ENCODE assay signal across 8 cellular contexts in the genomic region with DNA sequence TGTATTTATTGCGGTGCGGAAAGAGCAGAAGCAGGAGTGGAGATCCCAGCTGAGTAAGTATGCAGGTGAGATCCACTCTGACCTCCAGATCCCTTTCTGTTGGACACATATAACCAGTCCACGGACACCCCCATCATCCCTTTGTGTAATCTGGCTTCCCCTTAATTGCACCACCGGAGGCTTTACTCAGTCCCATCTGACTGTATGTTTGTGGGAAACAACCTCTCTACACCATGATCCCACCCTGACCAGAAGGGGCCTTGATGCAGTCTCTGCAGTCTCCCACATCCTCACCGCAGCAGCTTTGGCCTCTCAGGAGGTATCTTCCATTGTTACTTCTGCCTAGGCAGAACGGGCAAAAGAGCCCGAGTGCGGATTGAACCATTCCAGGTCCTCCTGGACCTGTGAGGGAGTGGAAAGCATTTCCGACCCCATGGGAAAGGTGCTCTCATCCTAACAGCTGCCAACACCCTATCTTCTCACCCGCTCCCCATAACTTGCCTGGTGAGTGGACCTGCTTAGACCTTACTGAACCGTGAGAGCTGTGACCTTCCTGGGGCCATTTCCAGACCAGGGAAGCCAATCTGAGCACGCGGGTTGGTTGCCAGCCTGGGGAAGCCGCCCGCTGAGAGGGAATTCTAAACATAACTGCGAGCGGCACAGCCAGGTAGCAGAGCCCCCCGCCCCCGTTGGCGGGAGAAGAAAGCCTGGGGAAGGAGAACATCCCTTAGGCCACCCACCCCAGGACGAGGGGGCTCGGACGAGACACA. TPM values are rescaled to one million over a fixed set of nuclear protein-coding genes. Genes with fewer than 3 reads are reported as not detected.
DNase-seq lines count a peak whose midpoint lies in the region; ATAC-seq and TF ChIP-seq lines count a peak whose summit lies in the region.

No MANE protein-coding gene starts in this region.

- TF ChIP-seq POLR2A in IMR-90 (IDR thresholded peaks at IDR 0.05; ENCODE audit: low read depth, low read length) (no peak), stomach (IDR thresholded peaks at IDR 0.05) (no peak)

- H3K56ac ChIP-seq in IMR-90 (ENCODE audit: extremely low read depth, insufficient read depth, low read length): no peak overlapping the region

- peaks cover 48% of the 10 kb centered on the region for H3K4me1 Mint-ChIP-seq in endodermal cell
- H3K4me1 Mint-ChIP-seq in activated T-cell treated with anti-CD3 and anti-CD28 coated beads, Interleukin-2, amount 50 U/mL, for 72 hours (ENCODE audit: low read depth): peaks cover 4% of the 10 kb centered on the region

- no peak overlapping the region for H3K14ac ChIP-seq in IMR-90 (replicated peaks; ENCODE audit: low read depth, low read length)

- peak overlapping the region; percentile 89 for H3K4me3 Mint-ChIP-seq in endodermal cell
- peak overlapping the region in 1 of 2 donors; percentile 82 for H3K4me3 Mint-ChIP-seq in activated T-cell treated with anti-CD3 and anti-CD28 coated beads, Interleukin-2, amount 50 U/mL, for 72 hours

- H3K36me3 Mint-ChIP-seq in endodermal cell (ENCODE audit: low read depth): peaks cover 25% of the 10 kb centered on the region
- H3K36me3 Mint-ChIP-seq in activated T-cell treated with anti-CD3 and anti-CD28 coated beads, Interleukin-2, amount 50 U/mL, for 72 hours (ENCODE audit: insufficient read depth in 2 of 2): no peaks in the 10 kb centered on the region

- dilution Hi-C loops in IMR-90 (cut with HindIII; ENCODE audit: low sequenced_read_pairs, unreplicated experiment): no loop called here

- H3K4me2 ChIP-seq in IMR-90 (ENCODE audit: low read depth, low read length): peak overlapping the region; percentile 99

- H2BK120ac ChIP-seq in IMR-90 (ENCODE audit: low read depth, low read length): peak overlapping the region; percentile 41; the same call in 1 of the 2 replicates

- ATAC-seq in IMR-90 (ENCODE audit: low read depth): no peak
- ATAC-seq in activated T-cell treated with anti-CD3 and anti-CD28 coated beads, Interleukin-2, amount 50 U/mL, for 72 hours (replicated peaks in 1 of 2): no peak

- H2BK20ac ChIP-seq in IMR-90 (ENCODE audit: low read depth, low read length): no peak overlapping the region

- no peaks in the 10 kb centered on the region for H3K79me1 ChIP-seq in IMR-90 (ENCODE audit: low read depth in 1 of 2, low read length in 2 of 2)

- H3K27me3 Mint-ChIP-seq in endodermal cell (ENCODE audit: insufficient read depth): peaks cover 38% of the 10 kb centered on the region
- peaks cover 47% of the 10 kb centered on the region for H3K27me3 Mint-ChIP-seq in activated T-cell treated with anti-CD3 and anti-CD28 coated beads, Interleukin-2, amount 50 U/mL, for 72 hours (ENCODE audit: low read depth)

- H4K8ac ChIP-seq in IMR-90 (ENCODE audit: low read depth in 2 of 2, low read length in 2 of 2): no peak overlapping the region

- H3K9ac ChIP-seq in IMR-90 (ENCODE audit: low read depth, low read length) (no peak overlapping the region), endodermal cell (ENCODE audit: extremely low read depth, low read length, poor library complexity, severe bottlenecking) (peak overlapping the region; percentile 77)

- H3K4me1 ChIP-seq in IMR-90 (ENCODE audit: control insufficient read depth, insufficient read depth, low read length): no peaks in the 10 kb centered on the region
- H3K4me1 ChIP-seq in endodermal cell (ENCODE audit: control insufficient read depth, insufficient read depth, low read length): no peaks in the 10 kb centered on the region
- H3K4me1 ChIP-seq in stomach: peaks cover 6 to 23% (median 19%) of the 10 kb centered on the region in 4 donors

- WGBS in IMR-90 (ENCODE audit: extremely low coverage in 2 of 2, insufficient read length in 1 of 2), 2 experiments: 22% methylated on average over 6 of the region's 23 CpGs; no CpG with 5 or more reads in 1 of the 2 experiments
- 39 to 55% methylated on average over 13 to 23 of the region's 23 CpGs for WGBS in endodermal cell (ENCODE audit: insufficient coverage in 1 of 2, insufficient read length in 1 of 2), 2 experiments
- 33 to 49% (median 35%) methylated on average over 19 to 23 of the region's 23 CpGs for WGBS in stomach, 5 donors

- H3K18ac ChIP-seq in IMR-90 (ENCODE audit: low read depth, low read length): no peak overlapping the region

- H4K20me1 ChIP-seq in IMR-90 (ENCODE audit: insufficient read depth, low read length): no peaks in the 10 kb centered on the region

- POLR2A ChIA-PET in IMR-90 (lab: Charles Lee; ENCODE audit: unreplicated experiment): no interaction called here

- CTCF ChIA-PET in IMR-90 (lab: Yijun Ruan, JAX): no interaction called here

- H3K9me1 ChIP-seq in IMR-90 (ENCODE audit: insufficient read depth, low read length): peaks cover 3% of the 10 kb centered on the region; the same call in 1 of the 2 replicates

- no peak overlapping the region for H2BK5ac ChIP-seq in IMR-90 (ENCODE audit: low read depth, low read length, poor library complexity, severe bottlenecking)

- H4K91ac ChIP-seq in IMR-90 (ENCODE audit: insufficient read depth, low read depth, low read length): no peak overlapping the region

- no peak overlapping the region for H3K4ac ChIP-seq in IMR-90 (ENCODE audit: low read depth, low read length)

- no peaks in the 10 kb centered on the region for H3K9me3 ChIP-seq in IMR-90 (ENCODE audit: control insufficient read depth, insufficient read depth, low read length)
- no peaks in the 10 kb centered on the region for H3K9me3 ChIP-seq in endodermal cell (ENCODE audit: control insufficient read depth, low read length)
- H3K9me3 ChIP-seq in stomach: no peaks in the 10 kb centered on the region

- no peak overlapping the region for H2AK5ac ChIP-seq in IMR-90 (ENCODE audit: low read depth, low read length)

- intact Hi-C loops in IMR-90 (cut with micrococcal nuclease): no loop called here
- intact Hi-C loops in stomach (cut with DNase I; ENCODE audit: low total_unique reads): no loop called here

- no peaks in the 10 kb centered on the region for H3K9me3 Mint-ChIP-seq in endodermal cell
- H3K9me3 Mint-ChIP-seq in activated T-cell treated with anti-CD3 and anti-CD28 coated beads, Interleukin-2, amount 50 U/mL, for 72 hours: no peaks in the 10 kb centered on the region

- no peak for TF ChIP-seq RAD21 in IMR-90 (IDR thresholded peaks at IDR 0.05; ENCODE audit: low read length)

- H3K36me3 ChIP-seq in IMR-90 (ENCODE audit: control insufficient read depth, insufficient read depth, low read length) (no peaks in the 10 kb centered on the region), endodermal cell (ENCODE audit: control insufficient read depth, insufficient read depth, low read length) (no peaks in the 10 kb centered on the region), stomach (no peaks in the 10 kb centered on the region)

- H3K4me3 ChIP-seq in IMR-90 (ENCODE audit: insufficient read depth, low read depth, low read length) (peak overlapping the region; percentile 56), endodermal cell (ENCODE audit: low read length) (peak overlapping the region; percentile 93), stomach (peak overlapping the region; percentile 49 to 67 (median 58))

- H4K5ac ChIP-seq in IMR-90 (ENCODE audit: low read depth, low read length): no peak overlapping the region

- peak overlapping the region; percentile 88 for H2AFZ ChIP-seq in IMR-90 (replicated peaks; ENCODE audit: low read length, poor library complexity)

- H3K27ac Mint-ChIP-seq in endodermal cell: peak overlapping the region; percentile 70
- no peak overlapping the region for H3K27ac Mint-ChIP-seq in activated T-cell treated with anti-CD3 and anti-CD28 coated beads, Interleukin-2, amount 50 U/mL, for 72 hours

- DNase-seq in IMR-90 (no peak), endodermal cell (peak; percentile 71), lung microvascular endothelial cell (ENCODE audit: low read depth in 2 of 2) (peak; percentile 32 to 40), stomach (no peak), retina (no peak), A172 (ENCODE audit: low spot score) (no peak)
- DNase-seq in activated CD4-positive, CD25-positive, alpha-beta regulatory T cell treated with anti-CD3 and anti-CD28 coated beads, Interleukin-2, amount 50 U/mL, for 72 hours: no peak
- DNase-seq in activated T-cell treated with anti-CD3 and anti-CD28 coated beads, Interleukin-2, amount 50 U/mL, for 72 hours: no peak

- H2AK9ac ChIP-seq in IMR-90 (replicated peaks; ENCODE audit: low read depth, low read length, poor library complexity): no peak overlapping the region

- TF ChIP-seq CTCF in IMR-90 (conservative IDR thresholded peaks at IDR 0.05; ENCODE audit: low read depth, low read length) (no peak), endodermal cell (conservative IDR thresholded peaks at IDR 0.05) (no peak), stomach (IDR thresholded peaks at IDR 0.05) (no peak)

- BruUV-seq in IMR-90 (replicated peaks; lab: Mats Ljungman, UMichigan): no TSS peak

- H3K27ac ChIP-seq in IMR-90 (ENCODE audit: insufficient read depth, low read length) (no peak overlapping the region), endodermal cell (ENCODE audit: low read depth, low read length) (no peak overlapping the region), stomach (peak overlapping the region; percentile 18 to 76 (median 62))

- in situ Hi-C loops in IMR-90 (cut with MboI; ENCODE audit: low sequenced_read_pairs): no loop called here

- peaks cover 14% of the 10 kb centered on the region for H3K27me3 ChIP-seq in IMR-90 (ENCODE audit: control insufficient read depth, insufficient read depth, low read length)
- H3K27me3 ChIP-seq in endodermal cell (ENCODE audit: control insufficient read depth, insufficient read depth, low read length, poor library complexity, severe bottlenecking): peaks cover 14% of the 10 kb centered on the region
- H3K27me3 ChIP-seq in stomach: peaks cover 4 to 40% (median 22%) of the 10 kb centered on the region in 3 donors

- no peak for TF ChIP-seq EP300 in stomach (IDR thresholded peaks at IDR 0.05)

- H2BK15ac ChIP-seq in IMR-90 (ENCODE audit: low read depth, low read length): no peak overlapping the region

- peak overlapping the region; percentile 70; the same call in 1 of the 2 replicates for H3K23ac ChIP-seq in IMR-90 (ENCODE audit: low read depth, low read length)

TF ChIP-seq in IMR-90, 13 proteins besides CTCF, POLR2A, EP300 and RAD21 (continues in another document):
- TF ChIP-seq SMC3 (IDR thresholded peaks at IDR 0.05; ENCODE audit: low read depth, low read length) (no peak), FOS (IDR thresholded peaks at IDR 0.05; ENCODE audit: low read depth, low read length) (no peak)

RNA-seq across cellular contexts. Expression of a gene that starts 1.1 kb away (rescaled TPM):
- total RNA-seq in IMR-90 (2012; rRNA removed) (under 0.01 TPM in 2 replicates), endodermal cell (100 to 1,000 TPM; 126 to 134 TPM), lung microvascular endothelial cell (2.4 and 7.9 TPM in 2 replicates), stomach (100 to 1,000 TPM in 1 of 5 donors, 10 to 100 TPM in 3, 1 to 10 TPM in 1; 3.5 to 121 (median 18.7) TPM)
- polyA plus RNA-seq in IMR-90 (2012; rRNA removed) (1.2 and 1.5 TPM in 2 replicates), stomach (1 to 10 TPM; 1.9 to 6.4 (median 3.2) TPM)
- polyA plus RNA-seq in IMR-90 (2012; cell fraction: cytosol; rRNA removed): 0.26 and 1.0 TPM in 2 replicates
- polyA plus RNA-seq in IMR-90 (2012; cell fraction: nucleus; rRNA removed; ENCODE audit: low replicate concordance): 1.7 TPM in 2 replicates
- 10.6 TPM for polyA plus RNA-seq in endodermal cell (2013, experiment 1 of 2)
- polyA plus RNA-seq in endodermal cell (2013, experiment 2 of 2): 12.8 TPM
- 0.24 TPM in 1 of 2 replicates, not detected in the other for total RNA-seq in A172 (2014; rRNA removed; shearing (Covaris generic))
- total RNA-seq in activated T-cell treated with anti-CD3 and anti-CD28 coated beads, Interleukin-2, amount 50 U/mL, for 72 hours: under 1 TPM in 1 of 2 donors, not detected in 1; 0.10 TPM

Comparison
In these comparisons a context has a peak if more than half of its experiments do, and no peak if none do; other contexts are left out.
1. DNase-seq: peak in endodermal cell (single experiment) and lung microvascular endothelial cell (2 of 2); none in IMR-90 (single experiment), stomach (single experiment), retina (single experiment), activated CD4-positive, CD25-positive, alpha-beta regulatory T cell treated with anti-CD3 and anti-CD28 coated beads, Interleukin-2, amount 50 U/mL, for 72 hours (single experiment), A172 (single experiment) and activated T-cell treated with anti-CD3 and anti-CD28 coated beads, Interleukin-2, amount 50 U/mL, for 72 hours (0 of 2).
2. H3K27ac ChIP-seq: peak in stomach (5 of 5); none in IMR-90 (single experiment) and endodermal cell (single experiment).
3. Peak in every context shown above with its lines, with median percentiles within 50 percentile points of each other: H3K4me3 ChIP-seq.